ENCODE assay signal across 8 cellular contexts in genomic region chr2:191638079-191638801, GRCh38. TPM values are rescaled to one million over a fixed set of nuclear protein-coding genes. Genes with fewer than 3 reads are reported as not detected.
DNase-seq lines count a peak whose midpoint lies in the region; ATAC-seq and TF ChIP-seq lines count a peak whose summit lies in the region.

No MANE protein-coding gene starts in this region.

- no peaks in the 10 kb centered on the region for H3K27me3 ChIP-seq in WERI-Rb-1 (ENCODE audit: insufficient read depth, low read depth, severe bottlenecking)

- H3K36me3 Mint-ChIP-seq in activated T-helper 2 cell treated with anti-CD3 and anti-CD28 coated beads, Interferon-gamma antibody, Interleukin-2, Interleukin-4, amounts not matched to agents 10 μg/mL and 5 μg/mL and 100 μg/mL, durations not matched to agents 14 hours and 24 hours and 36 hours (ENCODE audit: low read depth) = no peaks in the 10 kb centered on the region

- ATAC-seq in HG03432 (IDR thresholded peaks at IDR 0.05; ENCODE audit: unreplicated experiment) (peak; percentile 8), mucosa of descending colon (peak; percentile 50), HG03571 (IDR thresholded peaks at IDR 0.05; ENCODE audit: unreplicated experiment) (no peak)

- H3K27me3 Mint-ChIP-seq in activated T-helper 2 cell treated with anti-CD3 and anti-CD28 coated beads, Interferon-gamma antibody, Interleukin-2, Interleukin-4, amounts not matched to agents 10 μg/mL and 5 μg/mL and 100 μg/mL, durations not matched to agents 14 hours and 24 hours and 36 hours (ENCODE audit: low read depth) = peaks cover 9% of the 10 kb centered on the region

- H3K9me3 Mint-ChIP-seq in activated T-helper 2 cell treated with anti-CD3 and anti-CD28 coated beads, Interferon-gamma antibody, Interleukin-2, Interleukin-4, amounts not matched to agents 10 μg/mL and 5 μg/mL and 100 μg/mL, durations not matched to agents 14 hours and 24 hours and 36 hours = no peaks in the 10 kb centered on the region

- no peaks in the 10 kb centered on the region for H3K9me3 ChIP-seq in mucosa of descending colon
- no peaks in the 10 kb centered on the region for H3K9me3 ChIP-seq in WERI-Rb-1 (ENCODE audit: severe bottlenecking)

- peaks cover 14% of the 10 kb centered on the region for H3K4me1 ChIP-seq in mucosa of descending colon (ENCODE audit: low read depth)

- no peak overlapping the region for H3K4me3 ChIP-seq in mucosa of descending colon
- no peak overlapping the region for H3K4me3 ChIP-seq in WERI-Rb-1 (ENCODE audit: low read depth, low read length)

- no peaks in the 10 kb centered on the region for H3K36me3 ChIP-seq in mucosa of descending colon (ENCODE audit: low read depth)
- no peaks in the 10 kb centered on the region for H3K36me3 ChIP-seq in WERI-Rb-1

- H3K27ac Mint-ChIP-seq in activated T-helper 2 cell treated with anti-CD3 and anti-CD28 coated beads, Interferon-gamma antibody, Interleukin-2, Interleukin-4, amounts not matched to agents 10 μg/mL and 5 μg/mL and 100 μg/mL, durations not matched to agents 14 hours and 24 hours and 36 hours = peak overlapping the region; percentile 81

- H3K4me1 Mint-ChIP-seq in activated T-helper 2 cell treated with anti-CD3 and anti-CD28 coated beads, Interferon-gamma antibody, Interleukin-2, Interleukin-4, amounts not matched to agents 10 μg/mL and 5 μg/mL and 100 μg/mL, durations not matched to agents 14 hours and 24 hours and 36 hours (ENCODE audit: low read depth) = peaks cover 55% of the 10 kb centered on the region

- intact Hi-C loops in activated T-helper 2 cell treated with anti-CD3 and anti-CD28 coated beads, Interferon-gamma antibody, Interleukin-2, Interleukin-4, amounts not matched to agents 10 μg/mL and 5 μg/mL and 100 μg/mL, durations not matched to agents 14 hours and 24 hours and 36 hours (cut with micrococcal nuclease) = loop anchor here (5.0 kb wide), 2 partner anchors 109 to 616 kb away; no protein-coding TSS in a partner anchor
- intact Hi-C loops in mucosa of descending colon (cut with DNase I, micrococcal nuclease) = no loop called here

- peak overlapping the region; percentile 66 for H3K4me3 Mint-ChIP-seq in activated T-helper 2 cell treated with anti-CD3 and anti-CD28 coated beads, Interferon-gamma antibody, Interleukin-2, Interleukin-4, amounts not matched to agents 10 μg/mL and 5 μg/mL and 100 μg/mL, durations not matched to agents 14 hours and 24 hours and 36 hours (ENCODE audit: low read depth)

- DNase-seq in stimulated activated CD4-positive, alpha-beta T cell treated with anti-CD3 and anti-CD28 coated beads, Interleukin-15, amount 100 ng/mL, for 24 hours = peak; percentile 23
- no peak for DNase-seq in stimulated activated CD4-positive, alpha-beta T cell treated with anti-CD3 and anti-CD28 coated beads, Interleukin-2, amount 100 ng/mL, for 24 hours
- DNase-seq in activated T-helper 2 cell treated with anti-CD3 and anti-CD28 coated beads, Interferon-gamma antibody, Interleukin-2, Interleukin-4, amounts not matched to agents 10 μg/mL and 5 μg/mL and 100 μg/mL, durations not matched to agents 14 hours and 24 hours and 36 hours (ENCODE audit: low spot score) = no peak
- DNase-seq in mucosa of descending colon (peak in 2 of 3 donors; percentile 21 to 48), WERI-Rb-1 (no peak), HuH-7 (ENCODE audit: low spot score) (no peak)

- TF ChIP-seq CTCF in mucosa of descending colon (IDR thresholded peaks at IDR 0.05) (no peak), WERI-Rb-1 (IDR thresholded peaks at IDR 0.05; ENCODE audit: low read depth, low read length) (no peak)

- no peak overlapping the region for H3K27ac ChIP-seq in WERI-Rb-1

RNA-seq across cellular contexts. Expression of gene NABP1, which starts 39.7 kb away (rescaled TPM):
- 39.9 and 40.0 TPM in 2 replicates for total RNA-seq in activated T-helper 2 cell treated with anti-CD3 and anti-CD28 coated beads, Interferon-gamma antibody, Interleukin-2, Interleukin-4, amounts not matched to agents 10 μg/mL and 5 μg/mL and 100 μg/mL, durations not matched to agents 14 hours and 24 hours and 36 hours
- 10 to 100 TPM; 22.1 to 29.8 (median 27.6) TPM for total RNA-seq in mucosa of descending colon

Comparison
In these comparisons a context has a peak if more than half of its experiments do, and no peak if none do; other contexts are left out.
1. DNase-seq: peak in stimulated activated CD4-positive, alpha-beta T cell treated with anti-CD3 and anti-CD28 coated beads, Interleukin-15, amount 100 ng/mL, for 24 hours (single experiment) and mucosa of descending colon (2 of 3); none in stimulated activated CD4-positive, alpha-beta T cell treated with anti-CD3 and anti-CD28 coated beads, Interleukin-2, amount 100 ng/mL, for 24 hours (0 of 2), activated T-helper 2 cell treated with anti-CD3 and anti-CD28 coated beads, Interferon-gamma antibody, Interleukin-2, Interleukin-4, amounts not matched to agents 10 μg/mL and 5 μg/mL and 100 μg/mL, durations not matched to agents 14 hours and 24 hours and 36 hours (single experiment), WERI-Rb-1 (single experiment) and HuH-7 (single experiment).